Comparison of ENCODE assay signal across 29 cellular contexts in the genomic region with DNA sequence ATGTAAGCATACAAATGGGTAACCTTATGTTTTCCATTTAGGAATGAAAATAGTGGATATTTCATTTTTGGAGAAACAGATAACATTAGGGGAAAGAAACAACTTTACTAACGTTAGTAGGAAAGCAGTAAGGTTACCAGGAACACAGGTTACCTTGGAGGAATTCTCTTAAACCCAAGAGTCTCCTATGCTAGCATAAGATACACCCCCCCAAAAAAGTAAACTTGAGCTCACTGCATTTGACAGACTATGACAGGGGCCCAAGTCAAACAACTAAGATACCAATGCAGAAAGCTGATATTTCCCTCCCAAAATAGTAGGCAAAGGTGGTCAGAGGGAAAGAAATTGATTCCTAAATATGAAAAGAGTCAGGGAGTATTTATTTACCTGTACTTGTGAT.
"Had no signal": no experiment of that assay in that cellular context is flagged by ENCODE, and none has a peak within 500 bp of the region (broad histone marks: within the 10 kb centered on the region; RNA-seq: fewer than 3 reads in every experiment).

No MANE protein-coding gene starts in this region.

- H3K4me1 Mint-ChIP-seq: stimulated activated effector memory CD8-positive, alpha-beta T cell treated with anti-CD3 and anti-CD28 coated beads, Interleukin-12 subunit alpha, Interleukin-12 subunit beta, amount 100 ng/mL, for 72 hours; stimulated activated memory B cell treated with anti-CD40 and anti-IgM and Interleukin-4, amounts not matched to agents 10 μg/mL and 1 μg/mL and 100 μg/mL, for 72 hours; stimulated activated naive B cell treated with anti-CD40 and anti-IgM and Interleukin-4, amounts not matched to agents 10 μg/mL and 1 μg/mL and 100 μg/mL, for 72 hours; stimulated activated naive CD8-positive, alpha-beta T cell treated with anti-CD3 and anti-CD28 coated beads, Interleukin-15, amount 100 ng/mL, for 72 hours had no signal

- H3K4me3 ChIP-seq: stomach, suprapubic skin, testis, thoracic aorta, thyroid gland, tibial artery, tibial nerve, transverse colon, upper lobe of left lung, upper lobe of right lung, uterus, vagina had no signal

- H3K9me3 Mint-ChIP-seq: type B pancreatic cell had no signal

- H3K27me3 ChIP-seq: stomach, suprapubic skin, testis, thyroid gland, tibial artery, tibial nerve, transverse colon, upper lobe of left lung, upper lobe of right lung, uterus, vagina had no signal

- H3K36me3 ChIP-seq: stomach, suprapubic skin, thoracic aorta, thyroid gland, tibial artery, tibial nerve, transverse colon, upper lobe of left lung, upper lobe of right lung, uterus, vagina had no signal

- H3K9me3 ChIP-seq: suprapubic skin, testis, thoracic aorta, thyroid gland, transverse colon, upper lobe of left lung, upper lobe of right lung, uterus, vagina had no signal

- H3K27ac ChIP-seq: stomach, suprapubic skin, testis, thoracic aorta, thyroid gland, tibial artery, tibial nerve, transverse colon, upper lobe of left lung, upper lobe of right lung, uterus, vagina had no signal

- H3K4me1 ChIP-seq: stomach, suprapubic skin, testis, thyroid gland, tibial artery, tibial nerve, transverse colon, upper lobe of left lung, upper lobe of right lung, uterus, vagina had no signal

- DNase-seq: stimulated activated CD4-positive, alpha-beta T cell treated with anti-CD3 and anti-CD28 coated beads, Interleukin-2, amount 100 ng/mL, for 48 hours; stimulated activated CD4-positive, alpha-beta T cell treated with anti-CD3 and anti-CD28 coated beads, Interleukin-4, amount 100 ng/mL, for 1 hour; stimulated activated CD4-positive, alpha-beta T cell treated with anti-CD3 and anti-CD28 coated beads, Interleukin-4, amount 100 ng/mL, for 24 hours; stimulated activated CD4-positive, alpha-beta T cell treated with anti-CD3 and anti-CD28 coated beads, Interleukin-4, amount 100 ng/mL, for 4 hours; stimulated activated CD8-positive, alpha-beta memory T cell treated with anti-CD3 and anti-CD28 coated beads, Interleukin-4, amount 100 ng/mL, for 48 hours; stimulated activated naive B cell treated with anti-CD40 and anti-IgM and Interleukin-4, amounts not matched to agents 10 μg/mL and 1 μg/mL and 100 μg/mL, for 72 hours; stimulated activated naive CD4-positive, alpha-beta T cell; stimulated activated naive CD4-positive, alpha-beta T cell treated with Interleukin-2 at 50 U/mL for 16 hours; stimulated activated naive CD8-positive, alpha-beta T cell treated with anti-CD3 and anti-CD28 coated beads, Interleukin-15, amount 100 ng/mL, for 72 hours; stimulated activated naive CD8-positive, alpha-beta T cell treated with anti-CD3 and anti-CD28 coated beads, Interleukin-15, Interleukin-2, amounts not matched to agents 100 U/mL and 50 U/mL, for 24 hours; stomach; substantia nigra; testis; thyroid gland; tibial artery; transverse colon; trophoblast cell; upper lobe of left lung; upper lobe of right lung; uterus had no signal

- FAIRE-seq: urothelium cell line had no signal

- H3K27ac Mint-ChIP-seq: stimulated activated effector memory CD8-positive, alpha-beta T cell treated with anti-CD3 and anti-CD28 coated beads, Interleukin-12 subunit alpha, Interleukin-12 subunit beta, amount 100 ng/mL, for 72 hours; stimulated activated memory B cell treated with anti-CD40 and anti-IgM and Interleukin-4, amounts not matched to agents 10 μg/mL and 1 μg/mL and 100 μg/mL, for 72 hours; stimulated activated naive B cell treated with anti-CD40 and anti-IgM and Interleukin-4, amounts not matched to agents 10 μg/mL and 1 μg/mL and 100 μg/mL, for 72 hours; stimulated activated naive CD8-positive, alpha-beta T cell treated with anti-CD3 and anti-CD28 coated beads, Interleukin-15, amount 100 ng/mL, for 72 hours; stimulated activated naive CD8-positive, alpha-beta T cell treated with anti-CD3 and anti-CD28 coated beads, Interleukin-15, Interleukin-2, amounts not matched to agents 100 ng/mL and 50 ng/mL, for 24 hours; type B pancreatic cell had no signal

- ATAC-seq: stimulated activated effector memory CD8-positive, alpha-beta T cell treated with anti-CD3 and anti-CD28 coated beads, Interleukin-12 subunit alpha, Interleukin-12 subunit beta, amount 100 ng/mL, for 72 hours; stimulated activated memory B cell treated with anti-CD40 and anti-IgM and Interleukin-4, amounts not matched to agents 10 μg/mL and 1 μg/mL and 100 μg/mL, for 72 hours; stimulated activated naive B cell treated with anti-CD40 and anti-IgM and Interleukin-4, amounts not matched to agents 10 μg/mL and 1 μg/mL and 100 μg/mL, for 72 hours; stimulated activated naive CD8-positive, alpha-beta T cell treated with anti-CD3 and anti-CD28 coated beads, Interleukin-15, amount 100 ng/mL, for 72 hours; stimulated activated naive CD8-positive, alpha-beta T cell treated with anti-CD3 and anti-CD28 coated beads, Interleukin-15, Interleukin-2, amounts not matched to agents 100 U/mL and 50 U/mL, for 24 hours; upper lobe of right lung had no signal

- H3K27me3 Mint-ChIP-seq: stimulated activated memory B cell treated with anti-CD40 and anti-IgM and Interleukin-4, amounts not matched to agents 10 μg/mL and 1 μg/mL and 100 μg/mL, for 72 hours; stimulated activated naive B cell treated with anti-CD40 and anti-IgM and Interleukin-4, amounts not matched to agents 10 μg/mL and 1 μg/mL and 100 μg/mL, for 72 hours; stimulated activated naive CD8-positive, alpha-beta T cell treated with anti-CD3 and anti-CD28 coated beads, Interleukin-15, amount 100 ng/mL, for 72 hours; stimulated activated naive CD8-positive, alpha-beta T cell treated with anti-CD3 and anti-CD28 coated beads, Interleukin-15, Interleukin-2, amounts not matched to agents 100 ng/mL and 50 ng/mL, for 24 hours; type B pancreatic cell had no signal

- H3K4me3 Mint-ChIP-seq: stimulated activated effector memory CD8-positive, alpha-beta T cell treated with anti-CD3 and anti-CD28 coated beads, Interleukin-12 subunit alpha, Interleukin-12 subunit beta, amount 100 ng/mL, for 72 hours; stimulated activated memory B cell treated with anti-CD40 and anti-IgM and Interleukin-4, amounts not matched to agents 10 μg/mL and 1 μg/mL and 100 μg/mL, for 72 hours; stimulated activated naive B cell treated with anti-CD40 and anti-IgM and Interleukin-4, amounts not matched to agents 10 μg/mL and 1 μg/mL and 100 μg/mL, for 72 hours; stimulated activated naive CD8-positive, alpha-beta T cell treated with anti-CD3 and anti-CD28 coated beads, Interleukin-15, amount 100 ng/mL, for 72 hours; stimulated activated naive CD8-positive, alpha-beta T cell treated with anti-CD3 and anti-CD28 coated beads, Interleukin-15, Interleukin-2, amounts not matched to agents 100 ng/mL and 50 ng/mL, for 24 hours; type B pancreatic cell had no signal

- H3K36me3 Mint-ChIP-seq: stimulated activated effector memory CD8-positive, alpha-beta T cell treated with anti-CD3 and anti-CD28 coated beads, Interleukin-12 subunit alpha, Interleukin-12 subunit beta, amount 100 ng/mL, for 72 hours; stimulated activated memory B cell treated with anti-CD40 and anti-IgM and Interleukin-4, amounts not matched to agents 10 μg/mL and 1 μg/mL and 100 μg/mL, for 72 hours; stimulated activated naive B cell treated with anti-CD40 and anti-IgM and Interleukin-4, amounts not matched to agents 10 μg/mL and 1 μg/mL and 100 μg/mL, for 72 hours; type B pancreatic cell had no signal
